Comparison of ENCODE assay signal across 10 cellular contexts in genomic region chr6:110589865-110590513, GRCh38.
A peak's percentile ranks its signal among the peaks of the same experiment; 100 is the strongest.
DNase-seq lines count a peak whose midpoint lies in the region; ATAC-seq, FAIRE-seq and TF ChIP-seq lines count a peak whose summit lies in the region.
"Had no signal": no experiment of that assay in that cellular context is flagged by ENCODE, and none has a peak within 500 bp of the region (broad histone marks: within the 10 kb centered on the region; RNA-seq: fewer than 3 reads in every experiment).

No MANE protein-coding gene starts in this region.

- H3K27ac ChIP-seq in lower lobe of right lung = no peak overlapping the region

- DNase-seq in CD14-positive monocyte (ENCODE audit: low spot score) = no peak
- DNase-seq in GM03348 (ENCODE audit: low spot score) = no peak
- no peak for DNase-seq in HTR-8/SVneo (ENCODE audit: insufficient read length, low spot score)
- DNase-seq in lower lobe of right lung = no peak
- no peak for DNase-seq in LoVo (ENCODE audit: low spot score)
- DNase-seq: nucleus accumbens had no signal

- no peaks in the 10 kb centered on the region for H3K36me3 ChIP-seq in lower lobe of right lung

- intact Hi-C loops in CD14-positive monocyte (cut with micrococcal nuclease) (no loop called here), lower lobe of right lung (cut with DNase I) (no loop called here)

- TF ChIP-seq CTCF in CD14-positive monocyte (IDR thresholded peaks at IDR 0.05) = no peak
- no peak for TF ChIP-seq CTCF in lower lobe of right lung (IDR thresholded peaks at IDR 0.05)

- H3K4me3 Mint-ChIP-seq in CD14-positive monocyte = no peak overlapping the region

- ATAC-seq in GM19023 (IDR thresholded peaks at IDR 0.05; ENCODE audit: unreplicated experiment) (peak; percentile 88), HG02588 (IDR thresholded peaks at IDR 0.05; ENCODE audit: unreplicated experiment) (peak; percentile 97), HG03457 (IDR thresholded peaks at IDR 0.05; ENCODE audit: unreplicated experiment) (peak; percentile 91), lower lobe of right lung (no peak)

- no peak for FAIRE-seq in HTR-8/SVneo (lab: Jason Lieb, UNC)
- FAIRE-seq: endometrium had no signal

- H3K4me3 ChIP-seq in lower lobe of right lung = no peak overlapping the region

- no peaks in the 10 kb centered on the region for H3K27me3 ChIP-seq in lower lobe of right lung (ENCODE audit: low read depth)

- H3K27me3 Mint-ChIP-seq in CD14-positive monocyte (ENCODE audit: low read depth in 3 of 3) = peaks cover 0 to 2% (median 0%) of the 10 kb centered on the region in 3 donors

- H3K27ac Mint-ChIP-seq in CD14-positive monocyte = peak overlapping the region in 6 of 7 donors; percentile 10 to 70 (median 20)

- H3K9me3 ChIP-seq in lower lobe of right lung = no peaks in the 10 kb centered on the region

- H3K9me3 Mint-ChIP-seq in CD14-positive monocyte = peaks cover 9 to 19% (median 14%) of the 10 kb centered on the region in 7 donors

- H3K4me1 Mint-ChIP-seq in CD14-positive monocyte = peaks cover 10% of the 10 kb centered on the region

- H3K36me3 Mint-ChIP-seq in CD14-positive monocyte = no peaks in the 10 kb centered on the region

- H3K4me1 ChIP-seq in lower lobe of right lung = no peaks in the 10 kb centered on the region

Comparison
In these comparisons a context has a peak if more than half of its experiments do, and no peak if none do; other contexts are left out.
1. ATAC-seq: peak in GM19023 (single experiment), HG02588 (single experiment) and HG03457 (single experiment); none in lower lobe of right lung (0 of 2).